In the genomic region with DNA sequence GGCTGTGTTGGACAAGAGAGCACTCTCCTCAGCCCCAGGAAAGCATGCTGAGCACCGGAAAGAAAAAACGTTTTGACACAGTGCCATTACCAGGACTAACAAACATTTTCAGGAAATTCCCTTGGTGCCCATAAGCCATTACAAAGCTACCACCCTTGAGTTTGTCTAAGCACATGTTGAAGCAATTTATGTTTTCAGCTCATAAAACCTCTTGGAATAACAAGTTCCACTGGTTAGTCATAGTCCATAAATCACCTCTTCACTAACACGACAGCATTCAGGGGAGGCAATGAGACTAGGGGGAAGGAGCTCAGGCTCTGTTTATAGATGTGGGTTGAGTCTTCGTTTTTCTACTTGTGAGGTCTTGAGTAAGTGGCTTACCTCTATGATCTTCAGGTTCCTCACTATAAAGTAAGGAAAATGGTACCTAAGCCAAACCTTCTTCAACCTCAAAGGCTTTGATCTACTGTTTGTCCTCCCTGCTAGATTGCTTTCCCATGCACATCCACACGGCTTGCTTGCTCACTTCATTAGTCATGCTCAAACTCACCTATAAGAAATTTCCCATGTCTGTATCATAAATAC, we compare ENCODE assay signal across 11 cellular contexts.
DNase-seq lines count a peak whose midpoint lies in the region; FAIRE-seq and TF ChIP-seq lines count a peak whose summit lies in the region.
"Had no signal": no experiment of that assay in that cellular context is flagged by ENCODE, and none has a peak within 500 bp of the region (broad histone marks: within the 10 kb centered on the region; RNA-seq: fewer than 3 reads in every experiment).

No MANE protein-coding gene starts in this region.

- H3K4me3 Mint-ChIP-seq in astrocyte (ENCODE audit: unreplicated experiment) (no peak overlapping the region), nephron progenitor cell (no peak overlapping the region)

- H3K36me3 ChIP-seq in astrocyte (ENCODE audit: insufficient read depth, low read length) = no peaks in the 10 kb centered on the region
- H3K36me3 ChIP-seq: WERI-Rb-1 had no signal

- no peaks in the 10 kb centered on the region for H3K27me3 ChIP-seq in astrocyte (ENCODE audit: insufficient read depth, low read length)

- no peaks in the 10 kb centered on the region for H3K9me3 ChIP-seq in astrocyte (ENCODE audit: insufficient read depth, low read depth, low read length)

- peaks cover 3% of the 10 kb centered on the region for H3K27me3 Mint-ChIP-seq in astrocyte (ENCODE audit: low read depth, unreplicated experiment)
- peaks cover 72% of the 10 kb centered on the region for H3K27me3 Mint-ChIP-seq in nephron progenitor cell (ENCODE audit: low read depth, poor library complexity)

- H3K4me1 Mint-ChIP-seq in astrocyte (ENCODE audit: low read depth, unreplicated experiment) (no peaks in the 10 kb centered on the region), nephron progenitor cell (peaks cover 22% of the 10 kb centered on the region)

- peaks cover 6% of the 10 kb centered on the region for H3K4me1 ChIP-seq in astrocyte (ENCODE audit: insufficient read depth, low read length)

- no peak for TF ChIP-seq CTCF in astrocyte (IDR thresholded peaks at IDR 0.05; ENCODE audit: insufficient read depth, low read depth, low read length)
- no peak for TF ChIP-seq CTCF in nephron progenitor cell (IDR thresholded peaks at IDR 0.05)

- peak; percentile 94 for DNase-seq in Daoy (ENCODE audit: low read depth)
- DNase-seq in NCI-H1417 treated with DMSO at 0.1 percent for 48 hours (lab: John Stamatoyannopoulos, UW) = peak; percentile 32
- peak; percentile 88 for DNase-seq in astrocyte (ENCODE audit: low read depth)
- peak; percentile 20 for DNase-seq in nephron progenitor cell
- no peak for DNase-seq in pons (ENCODE audit: low spot score)
- DNase-seq in nucleus accumbens (lab: John Stamatoyannopoulos, UW) = no peak
- DNase-seq in cortex of kidney (lab: John Stamatoyannopoulos, UW) = no peak
- DNase-seq in frontal cortex (ENCODE audit: low spot score in 2 of 2) = no peak
- DNase-seq: NCI-H1694, RPMI8226, WERI-Rb-1 had no signal

- H3K36me3 Mint-ChIP-seq in astrocyte (ENCODE audit: low read depth, unreplicated experiment) (no peaks in the 10 kb centered on the region), nephron progenitor cell (ENCODE audit: low read depth) (no peaks in the 10 kb centered on the region)

- H3K27ac ChIP-seq in astrocyte (ENCODE audit: low read depth, low read length) = peak overlapping the region; percentile 65
- H3K27ac ChIP-seq: WERI-Rb-1 had no signal

- H3K4me2 ChIP-seq in astrocyte (ENCODE audit: low read length) = peak overlapping the region; percentile 36

- H3K4me3 ChIP-seq in astrocyte (ENCODE audit: insufficient read depth, low read depth, low read length) = no peak overlapping the region

- H3K9ac ChIP-seq in astrocyte (ENCODE audit: low read length) = no peak overlapping the region

- H3K9me3 Mint-ChIP-seq in astrocyte (ENCODE audit: unreplicated experiment) = no peaks in the 10 kb centered on the region
- H3K9me3 Mint-ChIP-seq in nephron progenitor cell = peaks cover 29% of the 10 kb centered on the region

- FAIRE-seq in astrocyte (lab: Jason Lieb, UNC) (no peak), frontal cortex (lab: Jason Lieb, UNC) (no peak)

- H3K27ac Mint-ChIP-seq in astrocyte (ENCODE audit: unreplicated experiment) (no peak overlapping the region), nephron progenitor cell (no peak overlapping the region)

- no peak overlapping the region for H2AFZ ChIP-seq in astrocyte (ENCODE audit: low read depth, low read length)

- H3K79me2 ChIP-seq in astrocyte (ENCODE audit: insufficient read depth, low read length) = no peaks in the 10 kb centered on the region

- H4K20me1 ChIP-seq in astrocyte (ENCODE audit: insufficient read depth, low read length) = no peaks in the 10 kb centered on the region

Comparison
In these comparisons a context has a peak if more than half of its experiments do, and no peak if none do; other contexts are left out.
1. DNase-seq: peak in Daoy (single experiment), NCI-H1417 treated with DMSO at 0.1 percent for 48 hours (single experiment), astrocyte (single experiment) and nephron progenitor cell (single experiment); none in pons (single experiment), nucleus accumbens (0 of 56), cortex of kidney (single experiment) and frontal cortex (0 of 2).